ENCODE assay signal across 1 cellular context in the genomic region with DNA sequence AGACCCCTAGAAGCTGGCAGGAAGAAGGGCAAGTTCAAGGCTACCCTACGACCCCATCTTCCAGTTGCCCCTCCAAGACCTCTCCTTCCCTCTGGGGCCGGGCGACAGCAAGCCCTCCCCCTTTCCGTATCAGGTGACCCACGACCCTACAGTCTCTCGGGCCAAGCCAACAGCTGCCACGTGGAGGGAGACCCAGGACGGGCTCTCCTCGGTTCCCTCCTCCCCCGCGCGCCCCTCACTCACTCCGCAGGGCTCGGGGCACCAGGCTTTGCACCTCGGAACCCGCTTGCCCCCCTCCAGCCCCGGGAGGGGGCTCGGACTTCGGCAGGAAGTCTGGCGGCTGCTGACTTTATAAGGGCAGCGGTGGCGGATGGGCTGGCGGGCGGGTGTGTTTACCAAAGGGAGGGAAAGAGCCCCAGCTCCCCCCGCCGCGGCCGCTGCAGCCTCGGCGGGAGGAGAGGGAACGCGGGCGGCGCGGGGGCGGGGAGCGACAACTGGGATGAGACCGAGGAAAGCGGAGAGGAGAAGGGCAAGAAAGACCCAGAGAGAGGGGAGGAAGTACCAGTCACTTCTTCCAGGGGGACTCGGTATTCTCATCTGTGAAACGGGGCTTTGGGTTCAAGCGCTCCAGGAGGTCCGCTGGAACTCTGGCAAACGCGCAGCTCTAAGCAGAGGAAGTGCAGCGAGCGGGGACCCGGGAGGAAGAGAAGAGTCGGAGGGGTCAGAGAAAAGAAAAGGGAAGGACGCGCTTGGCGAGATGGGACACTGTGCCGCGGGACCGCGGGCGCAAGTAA.
TF ChIP-seq lines count a peak whose summit lies in the region.

No MANE protein-coding gene starts in this region.

TF ChIP-seq in K562, 482 proteins besides CTCF, POLR2A, EP300 and RAD21 (continued from another document and continues in another):
- TF ChIP-seq TSHZ1 (CRISPR knock-in tag; IDR thresholded peaks at IDR 0.05): no peak
- no peak for TF ChIP-seq ZC3H4 (CRISPR knock-in tag; IDR thresholded peaks at IDR 0.05; ENCODE audit: borderline replicate concordance)
- peak; percentile 91 for TF ChIP-seq EGR1 (conservative IDR thresholded peaks at IDR 0.05)
- TF ChIP-seq, protein P1, sequence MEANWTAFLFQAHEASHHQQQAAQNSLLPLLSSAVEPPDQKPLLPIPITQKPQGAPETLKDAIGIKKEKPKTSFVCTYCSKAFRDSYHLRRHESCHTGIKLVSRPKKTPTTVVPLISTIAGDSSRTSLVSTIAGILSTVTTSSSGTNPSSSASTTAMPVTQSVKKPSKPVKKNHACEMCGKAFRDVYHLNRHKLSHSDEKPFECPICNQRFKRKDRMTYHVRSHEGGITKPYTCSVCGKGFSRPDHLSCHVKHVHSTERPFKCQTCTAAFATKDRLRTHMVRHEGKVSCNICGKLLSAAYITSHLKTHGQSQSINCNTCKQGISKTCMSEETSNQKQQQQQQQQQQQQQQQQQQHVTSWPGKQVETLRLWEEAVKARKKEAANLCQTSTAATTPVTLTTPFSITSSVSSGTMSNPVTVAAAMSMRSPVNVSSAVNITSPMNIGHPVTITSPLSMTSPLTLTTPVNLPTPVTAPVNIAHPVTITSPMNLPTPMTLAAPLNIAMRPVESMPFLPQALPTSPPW (CRISPR knock-in tag; IDR thresholded peaks at IDR 0.05): peak; percentile 95
- TF ChIP-seq, protein P2, sequence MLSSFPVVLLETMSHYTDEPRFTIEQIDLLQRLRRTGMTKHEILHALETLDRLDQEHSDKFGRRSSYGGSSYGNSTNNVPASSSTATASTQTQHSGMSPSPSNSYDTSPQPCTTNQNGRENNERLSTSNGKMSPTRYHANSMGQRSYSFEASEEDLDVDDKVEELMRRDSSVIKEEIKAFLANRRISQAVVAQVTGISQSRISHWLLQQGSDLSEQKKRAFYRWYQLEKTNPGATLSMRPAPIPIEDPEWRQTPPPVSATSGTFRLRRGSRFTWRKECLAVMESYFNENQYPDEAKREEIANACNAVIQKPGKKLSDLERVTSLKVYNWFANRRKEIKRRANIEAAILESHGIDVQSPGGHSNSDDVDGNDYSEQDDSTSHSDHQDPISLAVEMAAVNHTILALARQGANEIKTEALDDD (IDR thresholded peaks at IDR 0.05): no peak
- TF ChIP-seq MAZ (CRISPR knock-in tag; conservative IDR thresholded peaks at IDR 0.05 in 1 of 2, IDR thresholded peaks at IDR 0.05 in 1 of 2): peak; percentile 21 to 40; a peak in 1 of 4 replicates
- 0 out of 2 replicates have a peak, but pooled peaks have one; percentile 14 for TF ChIP-seq SMARCE1 (IDR thresholded peaks at IDR 0.05)
- TF ChIP-seq SAFB (IDR thresholded peaks at IDR 0.05; ENCODE audit: borderline replicate concordance, low read depth, low read length): no peak
- TF ChIP-seq ZBTB7A (IDR thresholded peaks at IDR 0.05; ENCODE audit: borderline replicate concordance, control insufficient read depth, low read depth, low read length): peak; percentile 76
- no peak for TF ChIP-seq PHF20 (IDR thresholded peaks at IDR 0.05; ENCODE audit: partially characterized antibody)
- TF ChIP-seq, protein P3, sequence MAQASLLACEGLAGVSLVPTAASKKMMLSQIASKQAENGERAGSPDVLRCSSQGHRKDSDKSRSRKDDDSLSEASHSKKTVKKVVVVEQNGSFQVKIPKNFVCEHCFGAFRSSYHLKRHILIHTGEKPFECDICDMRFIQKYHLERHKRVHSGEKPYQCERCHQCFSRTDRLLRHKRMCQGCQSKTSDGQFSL (CRISPR knock-in tag; IDR thresholded peaks at IDR 0.05): peak; percentile 38; the same call in 1 of the 2 replicates
- TF ChIP-seq, protein P3 (tag; IDR thresholded peaks at IDR 0.05): no peak
- TF ChIP-seq, protein P4, sequence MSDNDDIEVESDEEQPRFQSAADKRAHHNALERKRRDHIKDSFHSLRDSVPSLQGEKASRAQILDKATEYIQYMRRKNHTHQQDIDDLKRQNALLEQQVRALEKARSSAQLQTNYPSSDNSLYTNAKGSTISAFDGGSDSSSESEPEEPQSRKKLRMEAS (CRISPR knock-in tag; IDR thresholded peaks at IDR 0.05): peak; percentile 65; the same call in 1 of the 2 replicates
- peak; percentile 61 for TF ChIP-seq CHD4 (IDR thresholded peaks at IDR 0.05; ENCODE audit: insufficient read depth, insufficient replicate concordance, low read depth, low read length, poor library complexity, severe bottlenecking)
- TF ChIP-seq, protein P5, sequence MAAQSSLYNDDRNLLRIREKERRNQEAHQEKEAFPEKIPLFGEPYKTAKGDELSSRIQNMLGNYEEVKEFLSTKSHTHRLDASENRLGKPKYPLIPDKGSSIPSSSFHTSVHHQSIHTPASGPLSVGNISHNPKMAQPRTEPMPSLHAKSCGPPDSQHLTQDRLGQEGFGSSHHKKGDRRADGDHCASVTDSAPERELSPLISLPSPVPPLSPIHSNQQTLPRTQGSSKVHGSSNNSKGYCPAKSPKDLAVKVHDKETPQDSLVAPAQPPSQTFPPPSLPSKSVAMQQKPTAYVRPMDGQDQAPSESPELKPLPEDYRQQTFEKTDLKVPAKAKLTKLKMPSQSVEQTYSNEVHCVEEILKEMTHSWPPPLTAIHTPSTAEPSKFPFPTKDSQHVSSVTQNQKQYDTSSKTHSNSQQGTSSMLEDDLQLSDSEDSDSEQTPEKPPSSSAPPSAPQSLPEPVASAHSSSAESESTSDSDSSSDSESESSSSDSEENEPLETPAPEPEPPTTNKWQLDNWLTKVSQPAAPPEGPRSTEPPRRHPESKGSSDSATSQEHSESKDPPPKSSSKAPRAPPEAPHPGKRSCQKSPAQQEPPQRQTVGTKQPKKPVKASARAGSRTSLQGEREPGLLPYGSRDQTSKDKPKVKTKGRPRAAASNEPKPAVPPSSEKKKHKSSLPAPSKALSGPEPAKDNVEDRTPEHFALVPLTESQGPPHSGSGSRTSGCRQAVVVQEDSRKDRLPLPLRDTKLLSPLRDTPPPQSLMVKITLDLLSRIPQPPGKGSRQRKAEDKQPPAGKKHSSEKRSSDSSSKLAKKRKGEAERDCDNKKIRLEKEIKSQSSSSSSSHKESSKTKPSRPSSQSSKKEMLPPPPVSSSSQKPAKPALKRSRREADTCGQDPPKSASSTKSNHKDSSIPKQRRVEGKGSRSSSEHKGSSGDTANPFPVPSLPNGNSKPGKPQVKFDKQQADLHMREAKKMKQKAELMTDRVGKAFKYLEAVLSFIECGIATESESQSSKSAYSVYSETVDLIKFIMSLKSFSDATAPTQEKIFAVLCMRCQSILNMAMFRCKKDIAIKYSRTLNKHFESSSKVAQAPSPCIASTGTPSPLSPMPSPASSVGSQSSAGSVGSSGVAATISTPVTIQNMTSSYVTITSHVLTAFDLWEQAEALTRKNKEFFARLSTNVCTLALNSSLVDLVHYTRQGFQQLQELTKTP (IDR thresholded peaks at IDR 0.05; ENCODE audit: low read depth in 1 of 2, partially characterized antibody in 2 of 2): no peak
- peak; percentile 47 for TF ChIP-seq RBM22 (IDR thresholded peaks at IDR 0.05; ENCODE audit: low read depth, low read length, poor library complexity, severe bottlenecking)
- TF ChIP-seq, protein P6, sequence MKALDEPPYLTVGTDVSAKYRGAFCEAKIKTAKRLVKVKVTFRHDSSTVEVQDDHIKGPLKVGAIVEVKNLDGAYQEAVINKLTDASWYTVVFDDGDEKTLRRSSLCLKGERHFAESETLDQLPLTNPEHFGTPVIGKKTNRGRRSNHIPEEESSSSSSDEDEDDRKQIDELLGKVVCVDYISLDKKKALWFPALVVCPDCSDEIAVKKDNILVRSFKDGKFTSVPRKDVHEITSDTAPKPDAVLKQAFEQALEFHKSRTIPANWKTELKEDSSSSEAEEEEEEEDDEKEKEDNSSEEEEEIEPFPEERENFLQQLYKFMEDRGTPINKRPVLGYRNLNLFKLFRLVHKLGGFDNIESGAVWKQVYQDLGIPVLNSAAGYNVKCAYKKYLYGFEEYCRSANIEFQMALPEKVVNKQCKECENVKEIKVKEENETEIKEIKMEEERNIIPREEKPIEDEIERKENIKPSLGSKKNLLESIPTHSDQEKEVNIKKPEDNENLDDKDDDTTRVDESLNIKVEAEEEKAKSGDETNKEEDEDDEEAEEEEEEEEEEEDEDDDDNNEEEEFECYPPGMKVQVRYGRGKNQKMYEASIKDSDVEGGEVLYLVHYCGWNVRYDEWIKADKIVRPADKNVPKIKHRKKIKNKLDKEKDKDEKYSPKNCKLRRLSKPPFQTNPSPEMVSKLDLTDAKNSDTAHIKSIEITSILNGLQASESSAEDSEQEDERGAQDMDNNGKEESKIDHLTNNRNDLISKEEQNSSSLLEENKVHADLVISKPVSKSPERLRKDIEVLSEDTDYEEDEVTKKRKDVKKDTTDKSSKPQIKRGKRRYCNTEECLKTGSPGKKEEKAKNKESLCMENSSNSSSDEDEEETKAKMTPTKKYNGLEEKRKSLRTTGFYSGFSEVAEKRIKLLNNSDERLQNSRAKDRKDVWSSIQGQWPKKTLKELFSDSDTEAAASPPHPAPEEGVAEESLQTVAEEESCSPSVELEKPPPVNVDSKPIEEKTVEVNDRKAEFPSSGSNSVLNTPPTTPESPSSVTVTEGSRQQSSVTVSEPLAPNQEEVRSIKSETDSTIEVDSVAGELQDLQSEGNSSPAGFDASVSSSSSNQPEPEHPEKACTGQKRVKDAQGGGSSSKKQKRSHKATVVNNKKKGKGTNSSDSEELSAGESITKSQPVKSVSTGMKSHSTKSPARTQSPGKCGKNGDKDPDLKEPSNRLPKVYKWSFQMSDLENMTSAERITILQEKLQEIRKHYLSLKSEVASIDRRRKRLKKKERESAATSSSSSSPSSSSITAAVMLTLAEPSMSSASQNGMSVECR (CRISPR knock-in tag; IDR thresholded peaks at IDR 0.05): peak; percentile 31
- TF ChIP-seq NR0B1 (IDR thresholded peaks at IDR 0.05; ENCODE audit: partially characterized antibody): no peak
- no peak for TF ChIP-seq POLR2AphosphoS2 (IDR thresholded peaks at IDR 0.05; ENCODE audit: low read length)
- no peak for TF ChIP-seq HSF4 (CRISPR knock-in tag; IDR thresholded peaks at IDR 0.05; ENCODE audit: borderline replicate concordance)
- no peak for TF ChIP-seq TAL1 (IDR thresholded peaks at IDR 0.05)
- TF ChIP-seq RAD51 (IDR thresholded peaks at IDR 0.05; ENCODE audit: borderline replicate concordance, low read depth): peak; percentile 63
- TF ChIP-seq IRF9 (tag; IDR thresholded peaks at IDR 0.05): no peak
- no peak for TF ChIP-seq ZNF175 (CRISPR knock-in tag; IDR thresholded peaks at IDR 0.05; ENCODE audit: low read depth)
- TF ChIP-seq ETV1 (tag; conservative IDR thresholded peaks at IDR 0.05; ENCODE audit: low read depth): no peak
- no peak for TF ChIP-seq ZBTB34 (CRISPR knock-in tag; IDR thresholded peaks at IDR 0.05)
- no peak for TF ChIP-seq NR1H2 (CRISPR knock-in tag; IDR thresholded peaks at IDR 0.05)
